1 cellular context compared by ENCODE assay signal in the genomic region with DNA sequence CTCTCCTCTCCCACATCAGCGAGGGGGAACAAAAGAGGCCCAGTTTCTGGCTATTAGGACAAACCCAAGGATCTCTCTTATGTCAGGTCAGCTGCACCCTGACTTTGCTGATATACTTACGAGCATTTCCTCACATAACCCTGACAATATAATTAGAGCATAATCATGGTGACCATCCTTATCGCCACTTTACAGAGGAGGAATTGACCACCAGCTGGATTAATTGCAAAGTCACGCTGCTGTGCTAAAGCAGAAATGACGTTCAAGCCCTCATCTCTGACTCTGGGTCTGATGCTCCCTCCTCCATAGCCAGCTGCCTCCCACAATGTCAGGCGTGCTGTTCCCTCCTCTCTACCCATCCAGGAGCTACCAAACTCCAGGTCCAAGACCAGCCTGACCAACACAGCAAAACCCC.
TF ChIP-seq lines count a peak whose summit lies in the region.

No MANE protein-coding gene starts in this region.

TF ChIP-seq in K562, 482 proteins besides CTCF, POLR2A, EP300 and RAD21 (continued from another document and continues in another):
- TF ChIP-seq ZNF280B (CRISPR knock-in tag; IDR thresholded peaks at IDR 0.05) (no peak), ZKSCAN8 (CRISPR knock-in tag; IDR thresholded peaks at IDR 0.05) (peak; percentile 52; the same call in 1 of the 2 replicates), NRF1 (conservative IDR thresholded peaks at IDR 0.05 in 1 of 2, IDR thresholded peaks at IDR 0.05 in 1 of 2) (no peak), ZC3H4 (CRISPR knock-in tag; IDR thresholded peaks at IDR 0.05; ENCODE audit: borderline replicate concordance) (no peak), SMAD2 (IDR thresholded peaks at IDR 0.05; ENCODE audit: low read depth, low read length) (no peak), ZEB2 (IDR thresholded peaks at IDR 0.05) (0 out of 2 replicates have a peak, but pooled peaks have one; percentile 33), ZNF77 (CRISPR knock-in tag; IDR thresholded peaks at IDR 0.05) (no peak), ETS2 (tag; IDR thresholded peaks at IDR 0.05; ENCODE audit: borderline replicate concordance, poor library complexity, severe bottlenecking) (no peak), E4F1 (CRISPR knock-in tag; IDR thresholded peaks at IDR 0.05; ENCODE audit: borderline replicate concordance) (no peak), ZNF316 (IDR thresholded peaks at IDR 0.05) (peak; percentile 98), CREB1 (IDR thresholded peaks at IDR 0.05) (peak; percentile 83), CREB1 (CRISPR knock-in tag; IDR thresholded peaks at IDR 0.05) (peak; percentile 65; the same call in 1 of the 2 replicates), NFE2L1 (tag; IDR thresholded peaks at IDR 0.05; ENCODE audit: borderline replicate concordance, low read depth) (peak; percentile 85), ZNF707 (CRISPR knock-in tag; conservative IDR thresholded peaks at IDR 0.05) (no peak), ZNF253 (CRISPR knock-in tag; conservative IDR thresholded peaks at IDR 0.05) (no peak), AFF1 (IDR thresholded peaks at IDR 0.05; ENCODE audit: low read depth in 1 of 2, partially characterized antibody in 2 of 2) (peak in 1 of 2 experiments; percentile 53), ZNF175 (CRISPR knock-in tag; IDR thresholded peaks at IDR 0.05; ENCODE audit: low read depth) (peak; percentile 69)
- TF ChIP-seq, protein P1, sequence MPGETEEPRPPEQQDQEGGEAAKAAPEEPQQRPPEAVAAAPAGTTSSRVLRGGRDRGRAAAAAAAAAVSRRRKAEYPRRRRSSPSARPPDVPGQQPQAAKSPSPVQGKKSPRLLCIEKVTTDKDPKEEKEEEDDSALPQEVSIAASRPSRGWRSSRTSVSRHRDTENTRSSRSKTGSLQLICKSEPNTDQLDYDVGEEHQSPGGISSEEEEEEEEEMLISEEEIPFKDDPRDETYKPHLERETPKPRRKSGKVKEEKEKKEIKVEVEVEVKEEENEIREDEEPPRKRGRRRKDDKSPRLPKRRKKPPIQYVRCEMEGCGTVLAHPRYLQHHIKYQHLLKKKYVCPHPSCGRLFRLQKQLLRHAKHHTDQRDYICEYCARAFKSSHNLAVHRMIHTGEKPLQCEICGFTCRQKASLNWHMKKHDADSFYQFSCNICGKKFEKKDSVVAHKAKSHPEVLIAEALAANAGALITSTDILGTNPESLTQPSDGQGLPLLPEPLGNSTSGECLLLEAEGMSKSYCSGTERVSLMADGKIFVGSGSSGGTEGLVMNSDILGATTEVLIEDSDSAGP (CRISPR knock-in tag; IDR thresholded peaks at IDR 0.05), result no peak
- TF ChIP-seq, protein P2, sequence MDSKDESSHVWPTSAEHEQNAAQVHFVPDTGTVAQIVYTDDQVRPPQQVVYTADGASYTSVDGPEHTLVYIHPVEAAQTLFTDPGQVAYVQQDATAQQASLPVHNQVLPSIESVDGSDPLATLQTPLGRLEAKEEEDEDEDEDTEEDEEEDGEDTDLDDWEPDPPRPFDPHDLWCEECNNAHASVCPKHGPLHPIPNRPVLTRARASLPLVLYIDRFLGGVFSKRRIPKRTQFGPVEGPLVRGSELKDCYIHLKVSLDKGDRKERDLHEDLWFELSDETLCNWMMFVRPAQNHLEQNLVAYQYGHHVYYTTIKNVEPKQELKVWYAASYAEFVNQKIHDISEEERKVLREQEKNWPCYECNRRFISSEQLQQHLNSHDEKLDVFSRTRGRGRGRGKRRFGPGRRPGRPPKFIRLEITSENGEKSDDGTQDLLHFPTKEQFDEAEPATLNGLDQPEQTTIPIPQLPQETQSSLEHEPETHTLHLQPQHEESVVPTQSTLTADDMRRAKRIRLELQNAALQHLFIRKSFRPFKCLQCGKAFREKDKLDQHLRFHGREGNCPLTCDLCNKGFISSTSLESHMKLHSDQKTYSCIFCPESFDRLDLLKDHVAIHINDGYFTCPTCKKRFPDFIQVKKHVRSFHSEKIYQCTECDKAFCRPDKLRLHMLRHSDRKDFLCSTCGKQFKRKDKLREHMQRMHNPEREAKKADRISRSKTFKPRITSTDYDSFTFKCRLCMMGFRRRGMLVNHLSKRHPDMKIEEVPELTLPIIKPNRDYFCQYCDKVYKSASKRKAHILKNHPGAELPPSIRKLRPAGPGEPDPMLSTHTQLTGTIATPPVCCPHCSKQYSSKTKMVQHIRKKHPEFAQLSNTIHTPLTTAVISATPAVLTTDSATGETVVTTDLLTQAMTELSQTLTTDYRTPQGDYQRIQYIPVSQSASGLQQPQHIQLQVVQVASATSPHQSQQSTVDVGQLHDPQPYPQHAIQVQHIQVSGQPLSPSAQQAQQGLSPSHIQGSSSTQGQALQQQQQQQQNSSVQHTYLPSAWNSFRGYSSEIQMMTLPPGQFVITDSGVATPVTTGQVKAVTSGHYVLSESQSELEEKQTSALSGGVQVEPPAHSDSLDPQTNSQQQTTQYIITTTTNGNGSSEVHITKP (IDR thresholded peaks at IDR 0.05; ENCODE audit: partially characterized antibody), result no peak
- TF ChIP-seq, protein P3, sequence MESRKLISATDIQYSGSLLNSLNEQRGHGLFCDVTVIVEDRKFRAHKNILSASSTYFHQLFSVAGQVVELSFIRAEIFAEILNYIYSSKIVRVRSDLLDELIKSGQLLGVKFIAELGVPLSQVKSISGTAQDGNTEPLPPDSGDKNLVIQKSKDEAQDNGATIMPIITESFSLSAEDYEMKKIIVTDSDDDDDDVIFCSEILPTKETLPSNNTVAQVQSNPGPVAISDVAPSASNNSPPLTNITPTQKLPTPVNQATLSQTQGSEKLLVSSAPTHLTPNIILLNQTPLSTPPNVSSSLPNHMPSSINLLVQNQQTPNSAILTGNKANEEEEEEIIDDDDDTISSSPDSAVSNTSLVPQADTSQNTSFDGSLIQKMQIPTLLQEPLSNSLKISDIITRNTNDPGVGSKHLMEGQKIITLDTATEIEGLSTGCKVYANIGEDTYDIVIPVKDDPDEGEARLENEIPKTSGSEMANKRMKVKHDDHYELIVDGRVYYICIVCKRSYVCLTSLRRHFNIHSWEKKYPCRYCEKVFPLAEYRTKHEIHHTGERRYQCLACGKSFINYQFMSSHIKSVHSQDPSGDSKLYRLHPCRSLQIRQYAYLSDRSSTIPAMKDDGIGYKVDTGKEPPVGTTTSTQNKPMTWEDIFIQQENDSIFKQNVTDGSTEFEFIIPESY (CRISPR knock-in tag; IDR thresholded peaks at IDR 0.05), result no peak; the same call in 1 of the 2 replicates
- TF ChIP-seq, protein P4, sequence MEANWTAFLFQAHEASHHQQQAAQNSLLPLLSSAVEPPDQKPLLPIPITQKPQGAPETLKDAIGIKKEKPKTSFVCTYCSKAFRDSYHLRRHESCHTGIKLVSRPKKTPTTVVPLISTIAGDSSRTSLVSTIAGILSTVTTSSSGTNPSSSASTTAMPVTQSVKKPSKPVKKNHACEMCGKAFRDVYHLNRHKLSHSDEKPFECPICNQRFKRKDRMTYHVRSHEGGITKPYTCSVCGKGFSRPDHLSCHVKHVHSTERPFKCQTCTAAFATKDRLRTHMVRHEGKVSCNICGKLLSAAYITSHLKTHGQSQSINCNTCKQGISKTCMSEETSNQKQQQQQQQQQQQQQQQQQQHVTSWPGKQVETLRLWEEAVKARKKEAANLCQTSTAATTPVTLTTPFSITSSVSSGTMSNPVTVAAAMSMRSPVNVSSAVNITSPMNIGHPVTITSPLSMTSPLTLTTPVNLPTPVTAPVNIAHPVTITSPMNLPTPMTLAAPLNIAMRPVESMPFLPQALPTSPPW (CRISPR knock-in tag; IDR thresholded peaks at IDR 0.05), result peak; percentile 51
